9 cellular contexts compared by ENCODE assay signal in the genomic region with DNA sequence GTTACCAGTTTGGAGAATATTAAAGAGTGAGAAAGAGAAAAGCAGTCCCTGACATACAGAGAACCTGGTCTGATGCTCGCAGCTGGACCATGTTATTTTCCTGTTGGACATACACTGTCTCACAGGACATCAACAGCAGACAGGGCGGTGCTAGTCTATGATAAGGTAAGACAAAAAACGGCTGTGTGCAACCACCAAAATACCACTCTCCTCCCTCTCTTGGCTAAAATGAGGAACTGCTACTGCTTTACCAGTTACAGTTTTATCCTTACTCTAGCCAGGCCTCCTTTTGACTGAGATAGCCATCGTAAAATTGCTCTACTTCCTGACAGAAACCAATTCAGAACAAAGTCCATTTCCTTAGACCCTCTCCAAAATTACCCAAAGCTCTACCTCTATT. TPM values are rescaled to one million over a fixed set of nuclear protein-coding genes. Genes with fewer than 3 reads are reported as not detected.
DNase-seq lines count a peak whose midpoint lies in the region; ATAC-seq, FAIRE-seq and TF ChIP-seq lines count a peak whose summit lies in the region.
"Had no signal": no experiment of that assay in that cellular context is flagged by ENCODE, and none has a peak within 500 bp of the region (broad histone marks: within the 10 kb centered on the region; RNA-seq: fewer than 3 reads in every experiment).

No MANE protein-coding gene starts in this region.

- H3K27ac Mint-ChIP-seq in activated naive CD4-positive, alpha-beta T cell treated with anti-CD3 and anti-CD28 coated beads for 36 hours: no peak overlapping the region
- no peak overlapping the region for H3K27ac Mint-ChIP-seq in immature natural killer cell

- peaks cover 6% of the 10 kb centered on the region for H3K9me3 Mint-ChIP-seq in activated naive CD4-positive, alpha-beta T cell treated with anti-CD3 and anti-CD28 coated beads for 36 hours
- peaks cover 0 to 9% (median 0%) of the 10 kb centered on the region in 6 donors for H3K9me3 Mint-ChIP-seq in immature natural killer cell

- no peaks in the 10 kb centered on the region for H3K36me3 Mint-ChIP-seq in activated naive CD4-positive, alpha-beta T cell treated with anti-CD3 and anti-CD28 coated beads for 36 hours (ENCODE audit: low read depth)
- H3K36me3 Mint-ChIP-seq in immature natural killer cell: no peaks in the 10 kb centered on the region

- intact Hi-C loops in activated naive CD4-positive, alpha-beta T cell treated with anti-CD3 and anti-CD28 coated beads for 36 hours (cut with micrococcal nuclease): loop anchor here (1.0 to 2.0 kb wide), 2 partner anchors 37 to 47 kb away; a partner anchor contains a TSS

- TF ChIP-seq CTCF in LNCAP (IDR thresholded peaks at IDR 0.05): peak; percentile 13; the same call in 1 of the 2 replicates

- peak overlapping the region; percentile 73 for H3K27ac ChIP-seq in epithelial cell of prostate

- FAIRE-seq in GM18507 (lab: Jason Lieb, UNC): peak; percentile 77
- FAIRE-seq: islet of Langerhans had no signal

- peaks cover 9% of the 10 kb centered on the region for H3K4me1 Mint-ChIP-seq in activated naive CD4-positive, alpha-beta T cell treated with anti-CD3 and anti-CD28 coated beads for 36 hours (ENCODE audit: low read depth)
- H3K4me1 Mint-ChIP-seq in immature natural killer cell: no peaks in the 10 kb centered on the region

- peaks cover 3% of the 10 kb centered on the region for H3K27me3 Mint-ChIP-seq in activated naive CD4-positive, alpha-beta T cell treated with anti-CD3 and anti-CD28 coated beads for 36 hours (ENCODE audit: low read depth)
- peaks cover 0 to 9% (median 4%) of the 10 kb centered on the region in 3 donors for H3K27me3 Mint-ChIP-seq in immature natural killer cell (ENCODE audit: low read depth in 3 of 3)

- DNase-seq in GM18507 (ENCODE audit: extremely low spot score, insufficient read length, low read depth) (peak; percentile 3), epithelial cell of prostate (ENCODE audit: low read depth, low spot score) (no peak), NCI-H510A (lab: John Stamatoyannopoulos, UW) (no peak), NCI-H1436 treated with DMSO at 0.1 percent for 48 hours (lab: John Stamatoyannopoulos, UW) (no peak), immature natural killer cell (no peak)
- DNase-seq in activated naive CD4-positive, alpha-beta T cell treated with anti-CD3 and anti-CD28 coated beads for 36 hours: no peak

- CTCF ChIA-PET in activated naive CD4-positive, alpha-beta T cell treated with anti-CD3 and anti-CD28 coated beads for 36 hours (lab: Charles Lee): interaction anchor here (0.6 kb wide), 1 partner anchor 1216 kb away, joined by 4 read pairs; no protein-coding TSS in a partner anchor

- ATAC-seq in GM21825 (IDR thresholded peaks at IDR 0.05; ENCODE audit: unreplicated experiment): peak; percentile 99

- no peak overlapping the region for H3K4me3 Mint-ChIP-seq in activated naive CD4-positive, alpha-beta T cell treated with anti-CD3 and anti-CD28 coated beads for 36 hours
- H3K4me3 Mint-ChIP-seq in immature natural killer cell: no peak overlapping the region

RNA-seq across cellular contexts. Expression of a gene that starts 47.0 kb away (rescaled TPM):
- 100 to 1,000 TPM; 112 to 116 TPM for total RNA-seq in activated naive CD4-positive, alpha-beta T cell treated with anti-CD3 and anti-CD28 coated beads for 36 hours
- polyA plus RNA-seq in immature natural killer cell: 10 to 100 TPM; 37.5 to 71.3 (median 40.2) TPM
